Comparison of ENCODE assay signal across 1 cellular context in genomic region chr16:15975172-15975571, GRCh38.
TF ChIP-seq lines count a peak whose summit lies in the region.

No MANE protein-coding gene starts in this region.

TF ChIP-seq in WTC11, 78 proteins besides CTCF, POLR2A, EP300 and RAD21 (continued from another document):
- no peak for TF ChIP-seq AFF4 (CRISPR knock-in tag; IDR thresholded peaks at IDR 0.05; ENCODE audit: borderline replicate concordance)
- no peak for TF ChIP-seq ARID4B (CRISPR knock-in tag; IDR thresholded peaks at IDR 0.05; ENCODE audit: borderline replicate concordance)
- no peak for TF ChIP-seq ZNF281 (CRISPR knock-in tag; IDR thresholded peaks at IDR 0.05)
- no peak for TF ChIP-seq FOXP1 (CRISPR knock-in tag; IDR thresholded peaks at IDR 0.05; ENCODE audit: borderline replicate concordance)
- no peak for TF ChIP-seq ZSCAN18 (CRISPR knock-in tag; IDR thresholded peaks at IDR 0.05)
TF ChIP-seq in WTC11: peak in this region for 0.
